In the genomic region with DNA sequence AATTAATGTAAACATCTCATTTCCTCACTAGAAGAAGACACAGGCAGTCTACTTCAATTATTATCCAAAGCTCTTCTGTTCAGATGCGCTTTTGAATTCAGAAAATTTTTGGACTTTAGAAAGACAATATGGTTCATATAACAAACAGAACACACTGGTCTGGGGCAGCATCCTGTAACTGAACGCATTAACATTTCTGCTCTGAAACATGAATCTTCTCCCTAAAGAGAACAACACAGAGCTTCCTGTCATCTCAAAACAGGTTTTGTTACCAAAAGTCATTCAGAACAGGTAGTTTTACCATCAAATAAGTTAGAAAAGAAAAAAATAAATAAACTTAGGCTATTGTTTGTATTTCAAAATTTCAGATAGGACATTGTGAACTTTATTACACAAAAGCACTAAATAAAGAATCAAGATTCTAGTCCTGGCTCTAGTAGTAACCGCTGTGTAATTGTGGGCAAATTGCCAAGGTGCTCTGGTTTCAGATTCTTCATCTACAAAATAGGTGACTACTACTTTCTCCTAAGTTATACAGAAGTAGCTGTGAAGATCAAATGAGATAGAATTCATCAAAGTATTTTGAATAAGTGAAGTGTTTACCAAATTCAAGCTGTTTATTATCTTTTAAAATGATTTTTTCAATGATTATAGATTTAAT, we compare ENCODE assay signal across 15 cellular contexts.
DNase-seq lines count a peak whose midpoint lies in the region; ATAC-seq and TF ChIP-seq lines count a peak whose summit lies in the region.
"Had no signal": no experiment of that assay in that cellular context is flagged by ENCODE, and none has a peak within 500 bp of the region (broad histone marks: within the 10 kb centered on the region; RNA-seq: fewer than 3 reads in every experiment).

No MANE protein-coding gene starts in this region.

- H2AFZ ChIP-seq in KMS-11 (ENCODE audit: low read depth), result no peak overlapping the region

- no peaks in the 10 kb centered on the region for H3K9me3 Mint-ChIP-seq in central memory CD8-positive, alpha-beta T cell

- H3K4me3 ChIP-seq in KMS-11 (IDR thresholded peaks at IDR 0.05; ENCODE audit: insufficient read depth, low read depth, low read length), result no peak overlapping the region

- no peak overlapping the region for H3K4me3 Mint-ChIP-seq in central memory CD8-positive, alpha-beta T cell

- H3K79me2 ChIP-seq in KMS-11 (ENCODE audit: insufficient read depth, low read depth), result no peaks in the 10 kb centered on the region

- peak overlapping the region; percentile 79 for H3K4me2 ChIP-seq in KMS-11

- no peak overlapping the region for H3K9ac ChIP-seq in KMS-11

- peaks cover 30% of the 10 kb centered on the region for H3K27me3 Mint-ChIP-seq in central memory CD8-positive, alpha-beta T cell

- H3K4me1 ChIP-seq in KMS-11 (ENCODE audit: low read depth, poor library complexity, severe bottlenecking), result peaks cover 37% of the 10 kb centered on the region

- H3K27ac Mint-ChIP-seq in central memory CD8-positive, alpha-beta T cell (ENCODE audit: low read depth), result no peak overlapping the region

- H3K27me3 ChIP-seq in KMS-11 (ENCODE audit: insufficient read depth, low read depth), result no peaks in the 10 kb centered on the region

- peaks cover 1% of the 10 kb centered on the region for H3K36me3 Mint-ChIP-seq in central memory CD8-positive, alpha-beta T cell (ENCODE audit: insufficient read depth)
- H3K36me3 Mint-ChIP-seq: activated naive CD4-positive, alpha-beta T cell treated with anti-CD3 and anti-CD28 coated beads, Interleukin-2, amount 50 U/mL, for 72 hours had no signal

- peaks cover 8% of the 10 kb centered on the region for H3K4me1 Mint-ChIP-seq in central memory CD8-positive, alpha-beta T cell

- DNase-seq in NCI-H146 (lab: John Stamatoyannopoulos, UW) (peak; percentile 31), NCI-H146 treated with DMSO at 0.1 percent for 48 hours (lab: John Stamatoyannopoulos, UW; ENCODE audit: unreplicated experiment) (no peak), mucosa of gallbladder (ENCODE audit: low spot score) (peak; percentile 44), NK-92 (lab: John Stamatoyannopoulos, UW; ENCODE audit: unreplicated experiment) (no peak), HEK293T (ENCODE audit: extremely low spot score) (no peak)
- no peak for DNase-seq in central memory CD8-positive, alpha-beta T cell (ENCODE audit: low spot score in 2 of 2)
- DNase-seq: activated CD4-positive, CD25-positive, alpha-beta regulatory T cell treated with anti-CD3 and anti-CD28 coated beads, Interleukin-2, amount 50 U/mL, for 72 hours; effector CD4-positive, alpha-beta T cell; MV-4-11; occipital lobe; SHP77 treated with DMSO at 0.1 percent for 48 hours; stimulated activated CD4-positive, alpha-beta T cell treated with anti-CD3 and anti-CD28 coated beads, Interleukin-2, amount 100 ng/mL, for 24 hours had no signal

- ATAC-seq in central memory CD8-positive, alpha-beta T cell (replicated peaks; ENCODE audit: extremely low read depth, poor library complexity, severe bottlenecking), result peak; percentile 45
- ATAC-seq in HG02642 (IDR thresholded peaks at IDR 0.05; ENCODE audit: poor library complexity, unreplicated experiment), result no peak

- H3K27ac ChIP-seq in KMS-11, result peak overlapping the region; percentile 19; the same call in 1 of the 2 replicates

- no peaks in the 10 kb centered on the region for H3K36me3 ChIP-seq in KMS-11 (ENCODE audit: insufficient read depth)

- POLR2A ChIA-PET in HEK293T (lab: Yijun Ruan, JAX), result interaction anchor here (1.8 kb wide), 1 partner anchor 253 kb away, joined by 4 read pairs; the partner anchor contains the start of gene RASGEF1B

- CTCF ChIA-PET in HEK293T (lab: Yijun Ruan, JAX), result no interaction called here

- TF ChIP-seq CTCF in KMS-11 (conservative IDR thresholded peaks at IDR 0.05; ENCODE audit: low read depth, low read length), result no peak

- H4K20me1 ChIP-seq in KMS-11 (ENCODE audit: insufficient read depth), result no peaks in the 10 kb centered on the region

TF ChIP-seq in HEK293T, 16 proteins besides CTCF, POLR2A, EP300 and RAD21:
- TF ChIP-seq FOXM1 (IDR thresholded peaks at IDR 0.05; ENCODE audit: borderline replicate concordance) (no peak), LEF1 (IDR thresholded peaks at IDR 0.05; ENCODE audit: borderline replicate concordance) (no peak), FOXK2 (IDR thresholded peaks at IDR 0.05) (no peak), ARNT (IDR thresholded peaks at IDR 0.05) (no peak), BHLHE40 (IDR thresholded peaks at IDR 0.05; ENCODE audit: borderline replicate concordance) (no peak)

Comparison
In these comparisons a context has a peak if more than half of its experiments do, and no peak if none do; other contexts are left out.
1. DNase-seq: peak in NCI-H146 (single experiment) and mucosa of gallbladder (single experiment); none in NCI-H146 treated with DMSO at 0.1 percent for 48 hours (single experiment), central memory CD8-positive, alpha-beta T cell (0 of 2), NK-92 (single experiment) and HEK293T (single experiment).